25 cellular contexts compared by ENCODE assay signal in the genomic region with DNA sequence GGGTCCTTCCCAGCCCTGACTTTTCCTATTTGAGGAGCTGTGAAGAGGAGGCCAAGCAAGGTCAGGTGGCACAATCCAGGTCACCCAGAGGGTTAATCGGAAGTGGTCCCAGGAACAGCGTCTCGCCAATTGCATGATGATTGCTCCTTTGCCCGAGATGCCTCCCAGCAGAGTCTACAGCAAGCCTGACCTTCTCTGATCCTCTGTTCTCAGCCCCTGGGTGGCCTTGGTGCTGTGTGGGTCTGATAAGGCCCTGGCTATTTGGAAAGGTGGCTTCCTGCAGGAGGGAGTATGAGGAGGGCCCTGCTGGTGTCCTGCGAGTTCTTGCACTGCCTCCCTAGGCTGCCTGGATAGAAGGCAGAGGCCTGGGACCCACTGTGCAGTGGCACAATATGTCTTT.
"Had no signal": no experiment of that assay in that cellular context is flagged by ENCODE, and none has a peak within 500 bp of the region (broad histone marks: within the 10 kb centered on the region; RNA-seq: fewer than 3 reads in every experiment).

No MANE protein-coding gene starts in this region.

- H3K9me3 ChIP-seq: colonic mucosa, esophagus squamous epithelium, heart right ventricle, lower lobe of right lung, mucosa of descending colon, psoas muscle, sigmoid colon, vagina had no signal

- DNase-seq: colonic mucosa; effector CD8-positive, alpha-beta T cell; esophagus squamous epithelium; foreskin melanocyte; glutamatergic neuron; heart right ventricle; immature natural killer cell; left ventricle myocardium superior; lower lobe of right lung; mucosa of descending colon; naive thymus-derived CD8-positive, alpha-beta T cell; nephron progenitor cell; occipital lobe; psoas muscle; right cardiac atrium; sigmoid colon; stimulated activated CD4-positive, alpha-beta T cell treated with anti-CD3 and anti-CD28 coated beads, Interleukin-2, amount 100 ng/mL, for 24 hours; stimulated activated CD4-positive, alpha-beta T cell treated with anti-CD3 and anti-CD28 coated beads, Interleukin-4, amount 100 ng/mL, for 24 hours; stimulated activated naive CD4-positive, alpha-beta T cell treated with Interleukin-2 at 50 U/mL for 16 hours; trophoblast cell had no signal

- H3K79me2 ChIP-seq: parathyroid adenoma had no signal

- H2AFZ ChIP-seq: parathyroid adenoma had no signal

- H3K27ac ChIP-seq: esophagus squamous epithelium, heart right ventricle, lower lobe of right lung, parathyroid adenoma, psoas muscle, sigmoid colon, vagina had no signal

- H3K27me3 ChIP-seq: colonic mucosa, vagina had no signal

- H3K4me3 ChIP-seq: colonic mucosa, esophagus squamous epithelium, heart right ventricle, lower lobe of right lung, mucosa of descending colon, psoas muscle, sigmoid colon, vagina had no signal

- H3K36me3 ChIP-seq: colonic mucosa, esophagus squamous epithelium, heart right ventricle, lower lobe of right lung, sigmoid colon, vagina had no signal

- H3K4me1 ChIP-seq: heart right ventricle, lower lobe of right lung, parathyroid adenoma, psoas muscle had no signal

- FAIRE-seq: endothelial cell of umbilical vein, keratinocyte had no signal

- H3K9ac ChIP-seq: parathyroid adenoma had no signal

- ATAC-seq: heart right ventricle; left ventricle myocardium superior; lower lobe of right lung; mucosa of descending colon; naive thymus-derived CD8-positive, alpha-beta T cell; psoas muscle; right cardiac atrium; stimulated activated effector memory CD8-positive, alpha-beta T cell treated with anti-CD3 and anti-CD28 coated beads, Interleukin-12 subunit alpha, Interleukin-12 subunit beta, amount 100 ng/mL, for 72 hours had no signal
